Comparison of ENCODE assay signal across 8 cellular contexts in the genomic region with DNA sequence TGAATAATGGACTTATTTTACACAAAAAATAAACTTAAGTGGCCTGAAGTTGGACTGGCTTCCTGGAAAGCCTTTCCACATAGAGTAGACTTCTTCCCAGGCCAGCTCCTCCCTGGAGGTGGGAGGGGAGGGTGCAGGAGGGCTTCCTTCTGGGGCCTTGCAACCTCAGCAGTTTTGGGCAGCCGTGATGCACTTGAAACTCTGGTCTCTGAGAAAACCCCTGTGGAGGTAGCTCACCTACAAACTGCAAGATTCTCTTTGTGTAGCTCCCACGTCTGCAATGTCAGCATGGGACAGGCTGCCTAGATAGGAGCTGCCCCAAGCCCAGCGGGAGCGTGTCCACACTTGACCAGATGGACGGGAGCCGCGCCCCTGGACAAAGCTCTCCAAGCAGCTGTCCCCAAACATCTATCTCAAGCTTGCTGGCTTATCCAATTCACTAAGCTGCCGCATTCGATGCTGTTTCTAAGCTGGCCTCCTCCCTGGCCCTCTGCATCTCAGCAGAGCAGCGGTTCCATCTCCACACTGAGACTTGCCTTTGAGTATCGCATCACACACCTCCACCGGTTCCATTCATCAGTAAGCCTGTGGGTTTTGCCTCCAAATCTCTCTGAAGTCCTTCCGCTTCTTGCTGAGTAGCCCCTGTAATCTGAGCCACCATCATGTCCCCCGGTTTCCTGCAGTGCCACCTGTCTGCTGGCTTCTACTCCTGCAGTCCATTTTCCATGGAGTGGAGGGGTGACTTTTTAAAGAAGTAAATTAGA. TPM values are rescaled to one million over a fixed set of nuclear protein-coding genes. Genes with fewer than 3 reads are reported as not detected.
DNase-seq lines count a peak whose midpoint lies in the region; ATAC-seq and TF ChIP-seq lines count a peak whose summit lies in the region.

No MANE protein-coding gene starts in this region.

- H3K4me3 ChIP-seq in HEK293 (ENCODE audit: low read depth, low read length), result no peak overlapping the region
- H3K4me3 ChIP-seq in coronary artery, result peak overlapping the region; percentile 55

- H3K9me3 Mint-ChIP-seq in CD14-positive monocyte (peaks cover 0 to 4% (median 0%) of the 10 kb centered on the region in 7 donors), mesothelial cell of epicardium (no peaks in the 10 kb centered on the region)

- H3K4me1 Mint-ChIP-seq in CD14-positive monocyte (peaks cover 58% of the 10 kb centered on the region), mesothelial cell of epicardium (peaks cover 39% of the 10 kb centered on the region)

- CTCF ChIA-PET in HEK293 (lab: Yijun Ruan, JAX), result interaction anchor here (0.7 to 2.6 kb wide), 14 partner anchors 9 to 162 kb away, joined by 3 to 17 read pairs (median 4); no protein-coding TSS in a partner anchor

- no peaks in the 10 kb centered on the region for H3K36me3 ChIP-seq in HEK293 (ENCODE audit: control insufficient read depth in 2 of 2, insufficient read depth in 1 of 2, low read length in 2 of 2)

- H3K36me3 Mint-ChIP-seq in CD14-positive monocyte (peaks cover 0 to 6% of the 10 kb centered on the region in 2 donors), mesothelial cell of epicardium (no peaks in the 10 kb centered on the region)

- intact Hi-C loops in CD14-positive monocyte (cut with micrococcal nuclease), result loop anchor here (5.0 to 10.0 kb wide), 3 partner anchors 32 to 200 kb away; no protein-coding TSS in a partner anchor

- H3K4me1 ChIP-seq in HEK293 (ENCODE audit: control insufficient read depth, insufficient read depth, low read length), result 0 out of 2 replicates have a peak, but pooled peaks cover 5% of the 10 kb centered on the region

- peak; percentile 55 for TF ChIP-seq CTCF in CD14-positive monocyte (IDR thresholded peaks at IDR 0.05)
- TF ChIP-seq CTCF in HEK293 (tag by site-specific recombination; IDR thresholded peaks at IDR 0.05), result peak; percentile 54
- no peak for TF ChIP-seq CTCF in coronary artery (IDR thresholded peaks at IDR 0.05)
- TF ChIP-seq CTCF in mesothelial cell of epicardium (IDR thresholded peaks at IDR 0.05; ENCODE audit: unreplicated experiment), result peak; percentile 15

- H3K4me3 Mint-ChIP-seq in CD14-positive monocyte, result peak overlapping the region; percentile 28 to 46
- peak overlapping the region; percentile 35 for H3K4me3 Mint-ChIP-seq in mesothelial cell of epicardium

- ATAC-seq in GM18511 (IDR thresholded peaks at IDR 0.05; ENCODE audit: unreplicated experiment), result no peak
- ATAC-seq in HG02938 (IDR thresholded peaks at IDR 0.05; ENCODE audit: unreplicated experiment), result no peak

- H3K9me3 ChIP-seq in HEK293 (ENCODE audit: control insufficient read depth, insufficient read depth, low read depth, low read length), result no peaks in the 10 kb centered on the region

- H3K27ac Mint-ChIP-seq in CD14-positive monocyte (peak overlapping the region; percentile 79 to 93 (median 86)), mesothelial cell of epicardium (peak overlapping the region; percentile 92)

- POLR2A ChIA-PET in HEK293 (lab: Yijun Ruan, JAX), result interaction anchor here (1.0 to 1.3 kb wide), 2 partner anchors 8 to 57 kb away, joined by 4 to 8 read pairs; no protein-coding TSS in a partner anchor

- H3K27ac ChIP-seq in HEK293 (ENCODE audit: extremely low read depth, low read depth, low read length) (peak overlapping the region; percentile 7; the same call in 1 of the 2 replicates), coronary artery (peak overlapping the region; percentile 62 to 72)

- DNase-seq in CD14-positive monocyte (ENCODE audit: low spot score) (no peak), RKO (ENCODE audit: low spot score) (peak; percentile 83), coronary artery (ENCODE audit: low spot score) (no peak), mesothelial cell of epicardium (ENCODE audit: low spot score in 2 of 2, unreplicated experiment in 2 of 2) (no peak), NCI-H1930 (lab: John Stamatoyannopoulos, UW) (no peak)

- peaks cover 7 to 19% (median 15%) of the 10 kb centered on the region in 3 donors for H3K27me3 Mint-ChIP-seq in CD14-positive monocyte (ENCODE audit: low read depth in 3 of 3)
- no peaks in the 10 kb centered on the region for H3K27me3 Mint-ChIP-seq in mesothelial cell of epicardium (ENCODE audit: low read depth)

TF ChIP-seq in HEK293, 187 proteins besides CTCF, POLR2A, EP300 and RAD21:
- TF ChIP-seq OSR2 (tag by site-specific recombination; IDR thresholded peaks at IDR 0.05) (peak; percentile 40; the same call in 1 of the 2 replicates), SCRT2 (tag by site-specific recombination; IDR thresholded peaks at IDR 0.05) (peak; percentile 37)
- TF ChIP-seq, protein P1, sequence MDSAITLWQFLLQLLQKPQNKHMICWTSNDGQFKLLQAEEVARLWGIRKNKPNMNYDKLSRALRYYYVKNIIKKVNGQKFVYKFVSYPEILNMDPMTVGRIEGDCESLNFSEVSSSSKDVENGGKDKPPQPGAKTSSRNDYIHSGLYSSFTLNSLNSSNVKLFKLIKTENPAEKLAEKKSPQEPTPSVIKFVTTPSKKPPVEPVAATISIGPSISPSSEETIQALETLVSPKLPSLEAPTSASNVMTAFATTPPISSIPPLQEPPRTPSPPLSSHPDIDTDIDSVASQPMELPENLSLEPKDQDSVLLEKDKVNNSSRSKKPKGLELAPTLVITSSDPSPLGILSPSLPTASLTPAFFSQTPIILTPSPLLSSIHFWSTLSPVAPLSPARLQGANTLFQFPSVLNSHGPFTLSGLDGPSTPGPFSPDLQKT (IDR thresholded peaks at IDR 0.05; ENCODE audit: borderline replicate concordance, low read depth, low read length), result no peak

RNA-seq across cellular contexts. Expression of a gene that starts 1.6 kb away (rescaled TPM):
- 1 to 10 TPM; 1.8 to 2.7 TPM for polyA plus RNA-seq in CD14-positive monocyte
- total RNA-seq in mesothelial cell of epicardium, result 34.9 to 36.6 TPM (median 36.1 TPM) in 3 replicates
